Comparison of ENCODE assay signal across 11 cellular contexts in the genomic region with DNA sequence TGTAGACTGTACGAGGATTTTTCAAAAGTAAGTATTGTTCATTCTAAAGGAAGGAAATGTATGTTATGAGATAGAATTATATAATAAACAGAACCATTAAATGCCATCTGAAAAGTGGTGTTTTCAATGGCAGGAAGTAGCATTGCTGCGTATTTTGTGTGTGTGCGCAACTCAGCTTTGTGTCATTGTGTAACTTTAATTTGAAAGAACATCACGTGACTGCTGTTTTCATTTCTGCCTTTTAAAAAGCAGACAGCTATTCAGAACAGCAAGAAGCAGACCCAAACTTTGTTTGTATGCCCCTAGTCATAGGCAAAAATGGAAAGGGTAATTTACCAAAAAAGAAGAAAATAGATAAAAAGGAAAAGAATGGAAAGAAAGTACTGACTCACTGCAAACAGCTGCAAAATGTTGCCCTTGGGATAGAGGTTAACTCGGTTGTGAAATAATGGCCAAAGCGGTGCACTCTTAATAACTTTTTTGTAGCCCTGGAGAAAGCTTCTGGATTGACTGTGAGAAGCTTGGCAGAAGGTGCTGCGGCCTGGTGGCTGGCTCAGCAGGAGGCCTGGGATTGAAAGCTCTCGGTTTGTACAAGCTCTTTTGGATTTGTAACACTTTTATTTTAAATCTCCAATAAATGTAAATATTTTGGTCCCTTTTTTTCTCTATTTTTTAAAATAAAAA.
A peak's percentile ranks its signal among the peaks of the same experiment; 100 is the strongest.
DNase-seq lines count a peak whose midpoint lies in the region; ATAC-seq and TF ChIP-seq lines count a peak whose summit lies in the region.
"Had no signal": no experiment of that assay in that cellular context is flagged by ENCODE, and none has a peak within 500 bp of the region (broad histone marks: within the 10 kb centered on the region; RNA-seq: fewer than 3 reads in every experiment).

No MANE protein-coding gene starts in this region.

- no peak overlapping the region for H3K27ac ChIP-seq in RWPE1
- H3K27ac ChIP-seq: parathyroid adenoma had no signal

- POLR2A ChIA-PET in RWPE1 (lab: Yijun Ruan, JAX; ENCODE audit: low non-redundant PET) = no interaction called here

- ATAC-seq in GM21825 (IDR thresholded peaks at IDR 0.05; ENCODE audit: unreplicated experiment) (no peak), GM19324 (IDR thresholded peaks at IDR 0.05; ENCODE audit: low FRiP score, unreplicated experiment) (no peak)

- TF ChIP-seq CTCF in fibroblast of villous mesenchyme (IDR thresholded peaks at IDR 0.05; ENCODE audit: insufficient read depth, low read depth, low read length) = peak; percentile 42
- no peak for TF ChIP-seq CTCF in RWPE1 (conservative IDR thresholded peaks at IDR 0.05; ENCODE audit: low read depth)

- CTCF ChIA-PET in RWPE1 (lab: Yijun Ruan, JAX) = no interaction called here

- no peak overlapping the region for H3K4me3 ChIP-seq in fibroblast of villous mesenchyme (ENCODE audit: low read depth, low read length)

- DNase-seq in HCEC 1CT = peak; percentile 81
- DNase-seq in RPMI7951 (ENCODE audit: low read depth) = peak; percentile 73
- peak; percentile 91 for DNase-seq in fibroblast of villous mesenchyme (ENCODE audit: low read depth)
- DNase-seq in renal cortical epithelial cell (ENCODE audit: low read depth) = peak; percentile 71
- no peak for DNase-seq in T1000 (lab: John Stamatoyannopoulos, UW)
- no peak for DNase-seq in RWPE1 (ENCODE audit: low spot score)
- DNase-seq: activated gamma-delta T cell treated with Interleukin-2 at 50 U/mL for 16 hours; stimulated activated CD8-positive, alpha-beta memory T cell treated with anti-CD3 and anti-CD28 coated beads, Interleukin-4, amount 100 ng/mL, for 48 hours had no signal

Comparison
In these comparisons a context has a peak if more than half of its experiments do, and no peak if none do; other contexts are left out.
1. DNase-seq: peak in HCEC 1CT (single experiment), RPMI7951 (single experiment), fibroblast of villous mesenchyme (single experiment) and renal cortical epithelial cell (single experiment); none in T1000 (single experiment) and RWPE1 (single experiment).